ENCODE assay signal across 2 cellular contexts in the genomic region with DNA sequence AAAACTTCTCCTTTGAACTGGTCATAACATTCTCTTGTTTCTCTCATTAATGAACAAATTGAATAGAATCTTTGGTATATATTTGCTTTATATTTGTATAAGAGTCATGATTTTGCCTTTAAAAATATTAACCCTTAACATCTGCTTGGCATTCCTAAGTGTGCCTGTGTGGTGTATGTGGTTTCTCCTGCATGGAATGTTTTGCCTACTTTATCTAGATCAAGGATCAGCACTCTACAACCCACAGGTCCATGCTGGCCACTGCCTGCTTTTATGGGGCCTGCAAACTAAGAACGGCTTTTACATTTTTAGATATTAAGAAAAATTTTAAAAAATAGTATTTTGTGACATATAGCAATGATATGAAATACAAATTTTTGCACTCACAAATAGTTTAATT.
TF ChIP-seq lines count a peak whose summit lies in the region.

No MANE protein-coding gene starts in this region.

TF ChIP-seq in SK-N-SH, 30 proteins besides CTCF, POLR2A, EP300 and RAD21:
- TF ChIP-seq FOXM1 (IDR thresholded peaks at IDR 0.05; ENCODE audit: low read depth) (no peak), TCF12 (IDR thresholded peaks at IDR 0.05) (peak; percentile 73), ELF1 (IDR thresholded peaks at IDR 0.05) (no peak), IRF3 (IDR thresholded peaks at IDR 0.05; ENCODE audit: low read depth, low read length) (no peak), FOSL2 (IDR thresholded peaks at IDR 0.05; ENCODE audit: borderline replicate concordance, low read depth) (no peak)
- TF ChIP-seq, protein P1, sequence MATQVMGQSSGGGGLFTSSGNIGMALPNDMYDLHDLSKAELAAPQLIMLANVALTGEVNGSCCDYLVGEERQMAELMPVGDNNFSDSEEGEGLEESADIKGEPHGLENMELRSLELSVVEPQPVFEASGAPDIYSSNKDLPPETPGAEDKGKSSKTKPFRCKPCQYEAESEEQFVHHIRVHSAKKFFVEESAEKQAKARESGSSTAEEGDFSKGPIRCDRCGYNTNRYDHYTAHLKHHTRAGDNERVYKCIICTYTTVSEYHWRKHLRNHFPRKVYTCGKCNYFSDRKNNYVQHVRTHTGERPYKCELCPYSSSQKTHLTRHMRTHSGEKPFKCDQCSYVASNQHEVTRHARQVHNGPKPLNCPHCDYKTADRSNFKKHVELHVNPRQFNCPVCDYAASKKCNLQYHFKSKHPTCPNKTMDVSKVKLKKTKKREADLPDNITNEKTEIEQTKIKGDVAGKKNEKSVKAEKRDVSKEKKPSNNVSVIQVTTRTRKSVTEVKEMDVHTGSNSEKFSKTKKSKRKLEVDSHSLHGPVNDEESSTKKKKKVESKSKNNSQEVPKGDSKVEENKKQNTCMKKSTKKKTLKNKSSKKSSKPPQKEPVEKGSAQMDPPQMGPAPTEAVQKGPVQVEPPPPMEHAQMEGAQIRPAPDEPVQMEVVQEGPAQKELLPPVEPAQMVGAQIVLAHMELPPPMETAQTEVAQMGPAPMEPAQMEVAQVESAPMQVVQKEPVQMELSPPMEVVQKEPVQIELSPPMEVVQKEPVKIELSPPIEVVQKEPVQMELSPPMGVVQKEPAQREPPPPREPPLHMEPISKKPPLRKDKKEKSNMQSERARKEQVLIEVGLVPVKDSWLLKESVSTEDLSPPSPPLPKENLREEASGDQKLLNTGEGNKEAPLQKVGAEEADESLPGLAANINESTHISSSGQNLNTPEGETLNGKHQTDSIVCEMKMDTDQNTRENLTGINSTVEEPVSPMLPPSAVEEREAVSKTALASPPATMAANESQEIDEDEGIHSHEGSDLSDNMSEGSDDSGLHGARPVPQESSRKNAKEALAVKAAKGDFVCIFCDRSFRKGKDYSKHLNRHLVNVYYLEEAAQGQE (IDR thresholded peaks at IDR 0.05; ENCODE audit: low read depth, low read length): no peak

TF ChIP-seq in GM12878, 131 proteins besides CTCF, POLR2A, EP300 and RAD21:
- TF ChIP-seq NFXL1 (IDR thresholded peaks at IDR 0.05; ENCODE audit: borderline replicate concordance): no peak
- TF ChIP-seq, protein P2, sequence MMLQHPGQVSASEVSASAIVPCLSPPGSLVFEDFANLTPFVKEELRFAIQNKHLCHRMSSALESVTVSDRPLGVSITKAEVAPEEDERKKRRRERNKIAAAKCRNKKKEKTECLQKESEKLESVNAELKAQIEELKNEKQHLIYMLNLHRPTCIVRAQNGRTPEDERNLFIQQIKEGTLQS (IDR thresholded peaks at IDR 0.05; ENCODE audit: borderline replicate concordance, extremely low read depth, low read depth, low read length): no peak
- no peak for TF ChIP-seq CUX1 (IDR thresholded peaks at IDR 0.05; ENCODE audit: insufficient replicate concordance, low read depth, low read length)
- no peak for TF ChIP-seq BCL11A (IDR thresholded peaks at IDR 0.05; ENCODE audit: low read depth, low read length)
- TF ChIP-seq FOXK2 (IDR thresholded peaks at IDR 0.05): no peak
- TF ChIP-seq SMAD1 (IDR thresholded peaks at IDR 0.05; ENCODE audit: low read depth, partially characterized antibody): no peak
- TF ChIP-seq SRF (IDR thresholded peaks at IDR 0.05; ENCODE audit: low read depth in 2 of 2, low read length in 2 of 2): no peak
- TF ChIP-seq, protein P3, sequence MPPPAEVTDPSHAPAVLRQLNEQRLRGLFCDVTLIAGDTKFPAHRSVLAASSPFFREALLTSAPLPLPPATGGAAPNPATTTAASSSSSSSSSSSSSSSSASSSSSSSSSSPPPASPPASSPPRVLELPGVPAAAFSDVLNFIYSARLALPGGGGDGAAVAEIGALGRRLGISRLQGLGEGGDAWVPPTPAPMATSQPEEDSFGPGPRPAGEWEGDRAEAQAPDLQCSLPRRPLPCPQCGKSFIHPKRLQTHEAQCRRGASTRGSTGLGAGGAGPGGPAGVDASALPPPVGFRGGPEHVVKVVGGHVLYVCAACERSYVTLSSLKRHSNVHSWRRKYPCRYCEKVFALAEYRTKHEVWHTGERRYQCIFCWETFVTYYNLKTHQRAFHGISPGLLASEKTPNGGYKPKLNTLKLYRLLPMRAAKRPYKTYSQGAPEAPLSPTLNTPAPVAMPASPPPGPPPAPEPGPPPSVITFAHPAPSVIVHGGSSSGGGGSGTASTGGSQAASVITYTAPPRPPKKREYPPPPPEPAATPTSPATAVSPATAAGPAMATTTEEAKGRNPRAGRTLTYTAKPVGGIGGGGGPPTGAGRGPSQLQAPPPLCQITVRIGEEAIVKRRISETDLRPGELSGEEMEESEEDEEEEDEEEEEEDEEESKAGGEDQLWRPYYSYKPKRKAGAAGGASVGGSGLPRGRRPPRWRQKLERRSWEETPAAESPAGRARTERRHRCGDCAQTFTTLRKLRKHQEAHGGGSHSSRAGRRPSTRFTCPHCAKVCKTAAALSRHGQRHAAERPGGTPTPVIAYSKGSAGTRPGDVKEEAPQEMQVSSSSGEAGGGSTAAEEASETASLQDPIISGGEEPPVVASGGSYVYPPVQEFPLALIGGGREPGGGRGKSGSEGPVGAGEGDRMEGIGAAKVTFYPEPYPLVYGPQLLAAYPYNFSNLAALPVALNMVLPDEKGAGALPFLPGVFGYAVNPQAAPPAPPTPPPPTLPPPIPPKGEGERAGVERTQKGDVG (CRISPR knock-in tag; IDR thresholded peaks at IDR 0.05): no peak
- TF ChIP-seq, protein P4, sequence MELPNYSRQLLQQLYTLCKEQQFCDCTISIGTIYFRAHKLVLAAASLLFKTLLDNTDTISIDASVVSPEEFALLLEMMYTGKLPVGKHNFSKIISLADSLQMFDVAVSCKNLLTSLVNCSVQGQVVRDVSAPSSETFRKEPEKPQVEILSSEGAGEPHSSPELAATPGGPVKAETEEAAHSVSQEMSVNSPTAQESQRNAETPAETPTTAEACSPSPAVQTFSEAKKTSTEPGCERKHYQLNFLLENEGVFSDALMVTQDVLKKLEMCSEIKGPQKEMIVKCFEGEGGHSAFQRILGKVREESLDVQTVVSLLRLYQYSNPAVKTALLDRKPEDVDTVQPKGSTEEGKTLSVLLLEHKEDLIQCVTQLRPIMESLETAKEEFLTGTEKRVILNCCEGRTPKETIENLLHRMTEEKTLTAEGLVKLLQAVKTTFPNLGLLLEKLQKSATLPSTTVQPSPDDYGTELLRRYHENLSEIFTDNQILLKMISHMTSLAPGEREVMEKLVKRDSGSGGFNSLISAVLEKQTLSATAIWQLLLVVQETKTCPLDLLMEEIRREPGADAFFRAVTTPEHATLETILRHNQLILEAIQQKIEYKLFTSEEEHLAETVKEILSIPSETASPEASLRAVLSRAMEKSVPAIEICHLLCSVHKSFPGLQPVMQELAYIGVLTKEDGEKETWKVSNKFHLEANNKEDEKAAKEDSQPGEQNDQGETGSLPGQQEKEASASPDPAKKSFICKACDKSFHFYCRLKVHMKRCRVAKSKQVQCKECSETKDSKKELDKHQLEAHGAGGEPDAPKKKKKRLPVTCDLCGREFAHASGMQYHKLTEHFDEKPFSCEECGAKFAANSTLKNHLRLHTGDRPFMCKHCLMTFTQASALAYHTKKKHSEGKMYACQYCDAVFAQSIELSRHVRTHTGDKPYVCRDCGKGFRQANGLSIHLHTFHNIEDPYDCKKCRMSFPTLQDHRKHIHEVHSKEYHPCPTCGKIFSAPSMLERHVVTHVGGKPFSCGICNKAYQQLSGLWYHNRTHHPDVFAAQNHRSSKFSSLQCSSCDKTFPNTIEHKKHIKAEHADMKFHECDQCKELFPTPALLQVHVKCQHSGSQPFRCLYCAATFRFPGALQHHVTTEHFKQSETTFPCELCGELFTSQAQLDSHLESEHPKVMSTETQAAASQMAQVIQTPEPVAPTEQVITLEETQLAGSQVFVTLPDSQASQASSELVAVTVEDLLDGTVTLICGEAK (IDR thresholded peaks at IDR 0.05; ENCODE audit: borderline replicate concordance): no peak
- no peak for TF ChIP-seq ATF2 (IDR thresholded peaks at IDR 0.05; ENCODE audit: low read length)
- TF ChIP-seq, protein P5, sequence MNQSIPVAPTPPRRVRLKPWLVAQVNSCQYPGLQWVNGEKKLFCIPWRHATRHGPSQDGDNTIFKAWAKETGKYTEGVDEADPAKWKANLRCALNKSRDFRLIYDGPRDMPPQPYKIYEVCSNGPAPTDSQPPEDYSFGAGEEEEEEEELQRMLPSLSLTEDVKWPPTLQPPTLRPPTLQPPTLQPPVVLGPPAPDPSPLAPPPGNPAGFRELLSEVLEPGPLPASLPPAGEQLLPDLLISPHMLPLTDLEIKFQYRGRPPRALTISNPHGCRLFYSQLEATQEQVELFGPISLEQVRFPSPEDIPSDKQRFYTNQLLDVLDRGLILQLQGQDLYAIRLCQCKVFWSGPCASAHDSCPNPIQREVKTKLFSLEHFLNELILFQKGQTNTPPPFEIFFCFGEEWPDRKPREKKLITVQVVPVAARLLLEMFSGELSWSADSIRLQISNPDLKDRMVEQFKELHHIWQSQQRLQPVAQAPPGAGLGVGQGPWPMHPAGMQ (IDR thresholded peaks at IDR 0.05; ENCODE audit: borderline replicate concordance): no peak
